Comparison of ENCODE assay signal across 14 cellular contexts in genomic region chr14:99026471-99026870, GRCh38.
DNase-seq lines count a peak whose midpoint lies in the region; FAIRE-seq and TF ChIP-seq lines count a peak whose summit lies in the region.
"Had no signal": no experiment of that assay in that cellular context is flagged by ENCODE, and none has a peak within 500 bp of the region (broad histone marks: within the 10 kb centered on the region; RNA-seq: fewer than 3 reads in every experiment).

No MANE protein-coding gene starts in this region.

- dilution Hi-C loops in keratinocyte (cut with MboI; ENCODE audit: extremely low pct_ligation_motif_present, low sequenced_read_pairs): no loop called here

- peak; percentile 74 for FAIRE-seq in keratinocyte (lab: Jason Lieb, UNC)

- POLR2A ChIA-PET in CD8-positive, alpha-beta memory T cell (lab: Charles Lee): no interaction called here

- H4K20me1 ChIP-seq in keratinocyte (ENCODE audit: control insufficient read depth, extremely low read depth, insufficient read depth, low read length): no peaks in the 10 kb centered on the region

- no peaks in the 10 kb centered on the region for H3K9me3 Mint-ChIP-seq in CD8-positive, alpha-beta memory T cell

- TF ChIP-seq CTCF in GM12865 (IDR thresholded peaks at IDR 0.05; ENCODE audit: insufficient read depth, low read depth, low read length, missing control alignments) (no peak), keratinocyte (optimal IDR thresholded peaks at IDR 0.05 in 1 of 3, IDR thresholded peaks at IDR 0.05 in 1 of 3, conservative IDR thresholded peaks at IDR 0.05 in 1 of 3; ENCODE audit: extremely low read depth in 1 of 3, insufficient read depth in 2 of 3, low read length in 3 of 3) (no peak)

- H3K9me1 ChIP-seq in keratinocyte (ENCODE audit: control insufficient read depth, extremely low read depth, insufficient read depth, low read length): no peaks in the 10 kb centered on the region

- H3K4me3 ChIP-seq in GM12865 (ENCODE audit: low read depth, low read length) (no peak overlapping the region), keratinocyte (ENCODE audit: control insufficient read depth in 2 of 3, extremely low read depth in 1 of 3, insufficient read depth in 2 of 3, low read depth in 1 of 3, low read length in 3 of 3) (no peak overlapping the region)
- no peak overlapping the region for H3K4me3 ChIP-seq in CD8-positive, alpha-beta memory T cell (ENCODE audit: low read length)
- H3K4me3 ChIP-seq: Peyer's patch, vagina had no signal

- CTCF ChIA-PET in CD8-positive, alpha-beta memory T cell (lab: Charles Lee): no interaction called here

- DNase-seq in activated CD4-positive, alpha-beta T cell treated with anti-CD3 and anti-CD28 coated beads for 48 hours: peak; percentile 48
- no peak for DNase-seq in activated CD4-positive, alpha-beta T cell treated with anti-CD3 and anti-CD28 coated beads for 4 hours
- peak; percentile 41 for DNase-seq in GM12865 (ENCODE audit: low read depth)
- DNase-seq in RKO (ENCODE audit: low spot score): peak; percentile 8
- no peak for DNase-seq in keratinocyte (ENCODE audit: low read depth, low spot score)
- no peak for DNase-seq in NCI-H774 (lab: John Stamatoyannopoulos, UW)
- DNase-seq in NCI-H526 treated with DMSO at 0.1 percent for 48 hours (lab: John Stamatoyannopoulos, UW): no peak
- no peak for DNase-seq in CD8-positive, alpha-beta memory T cell
- DNase-seq: aorta, EL, Peyer's patch, T-helper 17 cell had no signal

- peak overlapping the region in 1 of 7 donors; percentile 55 for H3K4me3 Mint-ChIP-seq in CD8-positive, alpha-beta memory T cell
- H3K4me3 Mint-ChIP-seq: T-helper 17 cell had no signal

- H3K36me3 Mint-ChIP-seq in CD8-positive, alpha-beta memory T cell: peaks cover 0 to 3% (median 0%) of the 10 kb centered on the region in 3 donors

- H3K9me3 ChIP-seq in keratinocyte (ENCODE audit: control insufficient read depth, low read depth, low read length): no peaks in the 10 kb centered on the region
- H3K9me3 ChIP-seq in CD8-positive, alpha-beta memory T cell (ENCODE audit: low read length): no peaks in the 10 kb centered on the region
- H3K9me3 ChIP-seq: Peyer's patch, vagina had no signal

- no peaks in the 10 kb centered on the region for H3K79me2 ChIP-seq in keratinocyte (ENCODE audit: control insufficient read depth, insufficient read depth, low read length)
- H3K79me2 ChIP-seq: parathyroid adenoma had no signal

- no peak overlapping the region for H3K27ac ChIP-seq in keratinocyte (ENCODE audit: control insufficient read depth, insufficient read depth, low read length)
- no peak overlapping the region for H3K27ac ChIP-seq in CD8-positive, alpha-beta memory T cell (ENCODE audit: low read depth, low read length)
- H3K27ac ChIP-seq: parathyroid adenoma, Peyer's patch, vagina had no signal

- peak overlapping the region in 1 of 8 donors; percentile 71 for H3K27ac Mint-ChIP-seq in CD8-positive, alpha-beta memory T cell
- H3K27ac Mint-ChIP-seq: T-helper 17 cell had no signal

- no peaks in the 10 kb centered on the region for H3K27me3 Mint-ChIP-seq in CD8-positive, alpha-beta memory T cell
- H3K27me3 Mint-ChIP-seq: T-helper 17 cell had no signal

- no peaks in the 10 kb centered on the region for H3K27me3 ChIP-seq in keratinocyte (ENCODE audit: control insufficient read depth, extremely low read depth, insufficient read depth, low read length)
- H3K27me3 ChIP-seq in CD8-positive, alpha-beta memory T cell (ENCODE audit: insufficient read depth, low read length, poor library complexity, severe bottlenecking): no peaks in the 10 kb centered on the region
- H3K27me3 ChIP-seq: Peyer's patch, vagina had no signal

- peaks cover 15 to 24% (median 22%) of the 10 kb centered on the region in 3 donors for H3K4me1 Mint-ChIP-seq in CD8-positive, alpha-beta memory T cell

- H3K4me1 ChIP-seq in keratinocyte (ENCODE audit: control insufficient read depth, extremely low read depth, insufficient read depth, low read length): peaks cover 7% of the 10 kb centered on the region
- H3K4me1 ChIP-seq in CD8-positive, alpha-beta memory T cell (ENCODE audit: insufficient read depth, low read length): no peaks in the 10 kb centered on the region
- H3K4me1 ChIP-seq: parathyroid adenoma, Peyer's patch, vagina had no signal

- H3K4me2 ChIP-seq in keratinocyte (ENCODE audit: control insufficient read depth, extremely low read depth, insufficient read depth, low read depth, low read length): no peak overlapping the region

- H3K9ac ChIP-seq in keratinocyte (ENCODE audit: control insufficient read depth, extremely low read depth, insufficient read depth, low read length): no peak overlapping the region
- H3K9ac ChIP-seq: parathyroid adenoma had no signal

- H2AFZ ChIP-seq in keratinocyte (ENCODE audit: control insufficient read depth, low read length): peak overlapping the region; percentile 45
- H2AFZ ChIP-seq: parathyroid adenoma had no signal

- no peaks in the 10 kb centered on the region for H3K36me3 ChIP-seq in keratinocyte (ENCODE audit: control insufficient read depth in 2 of 2, extremely low read depth in 1 of 2, insufficient read depth in 2 of 2, low read length in 2 of 2)
- no peaks in the 10 kb centered on the region for H3K36me3 ChIP-seq in CD8-positive, alpha-beta memory T cell (ENCODE audit: insufficient read depth, low read length)
- H3K36me3 ChIP-seq: Peyer's patch, vagina had no signal

Comparison
In these comparisons a context has a peak if more than half of its experiments do, and no peak if none do; other contexts are left out.
1. DNase-seq: peak in activated CD4-positive, alpha-beta T cell treated with anti-CD3 and anti-CD28 coated beads for 48 hours (single experiment), GM12865 (single experiment) and RKO (single experiment); none in activated CD4-positive, alpha-beta T cell treated with anti-CD3 and anti-CD28 coated beads for 4 hours (0 of 2), keratinocyte (single experiment), NCI-H774 (single experiment), NCI-H526 treated with DMSO at 0.1 percent for 48 hours (single experiment) and CD8-positive, alpha-beta memory T cell (0 of 5).